17 cellular contexts compared by ENCODE assay signal in the genomic region with DNA sequence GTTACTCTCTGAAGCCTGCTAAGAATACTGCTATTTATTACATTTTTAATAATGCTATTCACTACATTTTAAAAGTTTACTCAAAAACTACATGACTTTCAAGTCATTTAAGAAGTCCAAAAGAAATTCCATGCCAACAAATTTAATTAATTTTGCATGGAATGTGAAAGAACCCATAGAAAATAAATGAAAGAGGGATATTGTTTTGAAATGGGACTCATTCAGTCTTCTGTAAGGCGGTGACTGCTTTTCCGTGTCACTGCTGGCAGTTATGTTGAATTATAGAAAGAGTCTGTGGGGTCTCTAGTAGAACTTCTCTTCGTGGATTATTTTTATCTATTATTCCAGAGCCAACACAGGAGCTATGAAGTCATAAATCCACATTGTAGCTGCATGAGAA.
DNase-seq lines count a peak whose midpoint lies in the region; ATAC-seq and TF ChIP-seq lines count a peak whose summit lies in the region.
"Had no signal": no experiment of that assay in that cellular context is flagged by ENCODE, and none has a peak within 500 bp of the region (broad histone marks: within the 10 kb centered on the region; RNA-seq: fewer than 3 reads in every experiment).

No MANE protein-coding gene starts in this region.

- DNase-seq in OCI-M1 (lab: John Stamatoyannopoulos, UW) = peak; percentile 25
- peak; percentile 55 for DNase-seq in amniotic epithelial cell (ENCODE audit: low read depth)
- DNase-seq in fibroblast of pulmonary artery (ENCODE audit: low read depth) = peak; percentile 17
- peak; percentile 45 for DNase-seq in pons (ENCODE audit: low spot score)
- no peak for DNase-seq in suprapubic skin (ENCODE audit: low spot score in 2 of 2)
- DNase-seq in activated CD4-positive, alpha-beta T cell treated with anti-CD3 and anti-CD28 coated beads, Interleukin-2, amount 50 U/mL, for 48 hours = no peak
- DNase-seq: BE2C; CD4-positive, alpha-beta memory T cell; COR-L47; DMS153; DMS79 treated with DMSO at 0.1 percent for 48 hours; EL; H9 had no signal

- H3K27me3 ChIP-seq in suprapubic skin = no peaks in the 10 kb centered on the region
- H3K27me3 ChIP-seq: BE2C had no signal

- H3K9me3 ChIP-seq in suprapubic skin = no peaks in the 10 kb centered on the region
- H3K9me3 ChIP-seq: A549, BE2C had no signal

- no peaks in the 10 kb centered on the region for H3K36me3 ChIP-seq in suprapubic skin
- H3K36me3 ChIP-seq: BE2C had no signal

- H3K4me3 ChIP-seq in fibroblast of pulmonary artery (replicated peaks; ENCODE audit: low read depth, low read length) = no peak overlapping the region
- H3K4me3 ChIP-seq in suprapubic skin = no peak overlapping the region
- H3K4me3 ChIP-seq: A549, GM23338 had no signal

- ATAC-seq in HG03095 (IDR thresholded peaks at IDR 0.05; ENCODE audit: unreplicated experiment) = no peak
- ATAC-seq: A549, GM23338 had no signal

- TF ChIP-seq POLR2A in suprapubic skin (IDR thresholded peaks at IDR 0.05) = no peak

- TF ChIP-seq CTCF in fibroblast of pulmonary artery (IDR thresholded peaks at IDR 0.05; ENCODE audit: low read length, missing control alignments) = no peak
- no peak for TF ChIP-seq CTCF in suprapubic skin (IDR thresholded peaks at IDR 0.05)

- H3K27ac ChIP-seq in suprapubic skin = no peak overlapping the region
- H3K27ac ChIP-seq: A549, C4-2B had no signal

- H3K4me1 ChIP-seq in suprapubic skin = peaks cover 3% of the 10 kb centered on the region
- H3K4me1 ChIP-seq: A549, BE2C had no signal

- 50% methylated on average over 3 of the region's 3 CpGs for WGBS in suprapubic skin

- no peak for TF ChIP-seq EP300 in suprapubic skin (IDR thresholded peaks at IDR 0.05)

Comparison
In these comparisons a context has a peak if more than half of its experiments do, and no peak if none do; other contexts are left out.
1. DNase-seq: peak in OCI-M1 (single experiment), amniotic epithelial cell (single experiment), fibroblast of pulmonary artery (single experiment) and pons (single experiment); none in suprapubic skin (0 of 2) and activated CD4-positive, alpha-beta T cell treated with anti-CD3 and anti-CD28 coated beads, Interleukin-2, amount 50 U/mL, for 48 hours (0 of 2).